In the genomic region with DNA sequence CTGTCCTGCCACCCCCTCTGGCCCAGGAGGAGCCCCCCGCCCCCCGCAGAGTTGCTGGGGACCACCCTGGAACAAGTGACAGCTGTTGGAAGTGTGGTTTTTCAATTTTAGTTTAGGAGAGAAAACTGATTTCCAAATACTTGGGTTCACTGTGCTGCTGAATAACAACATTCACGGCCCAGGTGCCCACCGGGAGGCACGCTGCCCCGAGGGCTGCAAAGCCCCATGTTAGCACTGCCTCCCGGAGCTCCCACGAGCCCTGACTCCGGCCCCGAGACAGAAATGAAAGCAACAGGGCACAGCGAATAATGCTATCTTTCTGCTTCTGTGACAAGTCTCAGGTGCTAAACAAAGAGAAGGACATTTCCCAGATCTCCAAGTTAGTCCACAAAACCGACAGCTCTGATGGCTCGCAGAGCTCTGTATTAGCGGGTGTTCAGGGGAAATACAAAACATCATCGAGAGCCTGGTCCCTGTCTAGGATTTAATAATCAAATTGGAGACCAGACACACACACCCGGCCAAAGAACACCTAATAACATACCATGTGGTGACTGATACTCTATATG, we compare ENCODE assay signal across 18 cellular contexts.
DNase-seq lines count a peak whose midpoint lies in the region; ATAC-seq and TF ChIP-seq lines count a peak whose summit lies in the region.
"Had no signal": no experiment of that assay in that cellular context is flagged by ENCODE, and none has a peak within 500 bp of the region (broad histone marks: within the 10 kb centered on the region; RNA-seq: fewer than 3 reads in every experiment).

No MANE protein-coding gene starts in this region.

- H3K27ac ChIP-seq in cardiac muscle cell = peak overlapping the region; percentile 96
- H3K27ac ChIP-seq in SK-N-SH (ENCODE audit: low read depth in 2 of 2, low read length in 1 of 2) = peak overlapping the region; percentile 24 to 100; a peak in 3 of 4 replicates
- H3K27ac ChIP-seq in stomach smooth muscle (ENCODE audit: low read length) = no peak overlapping the region
- H3K27ac ChIP-seq in osteoblast (ENCODE audit: low read depth, low read length) = no peak overlapping the region
- H3K27ac ChIP-seq: PC-9 had no signal

- peaks cover 6 to 14% of the 10 kb centered on the region in 2 donors for H3K4me1 Mint-ChIP-seq in natural killer cell

- H3K4me3 Mint-ChIP-seq in natural killer cell = no peak overlapping the region

- H3K27ac Mint-ChIP-seq in natural killer cell = no peak overlapping the region
- H3K27ac Mint-ChIP-seq: HFFc6 had no signal

- H3K9me3 ChIP-seq in cardiac muscle cell (ENCODE audit: low read depth) = no peaks in the 10 kb centered on the region
- no peaks in the 10 kb centered on the region for H3K9me3 ChIP-seq in SK-N-SH
- no peaks in the 10 kb centered on the region for H3K9me3 ChIP-seq in stomach smooth muscle (ENCODE audit: control insufficient read depth in 2 of 2, low read length in 2 of 2)
- H3K9me3 ChIP-seq in osteoblast (ENCODE audit: low read depth, low read length) = no peaks in the 10 kb centered on the region
- H3K9me3 ChIP-seq: BLaER1 treated with 17β-estradiol and CSF1 and Interleukin-3, amounts not matched to agents 10 nM and 100 nM had no signal

- peak; percentile 34; the same call in 1 of the 2 replicates for TF ChIP-seq RAD21 in SK-N-SH (IDR thresholded peaks at IDR 0.05; ENCODE audit: low read length)

- H4K20me1 ChIP-seq in SK-N-SH (ENCODE audit: insufficient read depth) (no peaks in the 10 kb centered on the region), osteoblast (ENCODE audit: insufficient read depth, low read length) (no peaks in the 10 kb centered on the region)
- H4K20me1 ChIP-seq: BLaER1 treated with 17β-estradiol and CSF1 and Interleukin-3, amounts not matched to agents 10 nM and 100 nM had no signal

- ATAC-seq in GM18502 (IDR thresholded peaks at IDR 0.05; ENCODE audit: poor library complexity, unreplicated experiment) (no peak), natural killer cell (no peak)

- H3K36me3 Mint-ChIP-seq in natural killer cell = no peaks in the 10 kb centered on the region

- WGBS in SK-N-SH (ENCODE audit: low lambda C conversion rate) = 42% methylated on average over 13 of the region's 16 CpGs

- H3K27me3 Mint-ChIP-seq in natural killer cell (ENCODE audit: low read depth in 2 of 2) = peaks cover 6 to 7% of the 10 kb centered on the region in 2 donors

- TF ChIP-seq CTCF in cardiac muscle cell (IDR thresholded peaks at IDR 0.05; ENCODE audit: low read depth, low read length) (no peak), SK-N-SH (IDR thresholded peaks at IDR 0.05) (no peak), natural killer cell (IDR thresholded peaks at IDR 0.05) (no peak), osteoblast (IDR thresholded peaks at IDR 0.05; ENCODE audit: extremely low read depth, low read depth, low read length) (no peak)

- H3K27me3 ChIP-seq in cardiac muscle cell (no peaks in the 10 kb centered on the region), SK-N-SH (ENCODE audit: insufficient read depth) (no peaks in the 10 kb centered on the region), stomach smooth muscle (ENCODE audit: control insufficient read depth in 1 of 2, insufficient read depth in 2 of 2, low read length in 2 of 2) (no peaks in the 10 kb centered on the region), osteoblast (ENCODE audit: insufficient read depth, low read length) (no peaks in the 10 kb centered on the region)
- H3K27me3 ChIP-seq: BLaER1 treated with 17β-estradiol and CSF1 and Interleukin-3, amounts not matched to agents 10 nM and 100 nM had no signal

- POLR2A ChIA-PET in SK-N-SH (lab: Yijun Ruan, JAX) = interaction anchor here (0.7 to 2.2 kb wide), 8 partner anchors 30 to 453 kb away, joined by 3 to 22 read pairs (median 6); a partner anchor contains a TSS

- H3K4me1 ChIP-seq in cardiac muscle cell (ENCODE audit: low read depth) (peaks cover 38% of the 10 kb centered on the region), SK-N-SH (ENCODE audit: control insufficient read depth in 1 of 2, insufficient read depth in 2 of 2, low read depth in 1 of 2, low read length in 1 of 2) (peaks cover 12 to 73% of the 10 kb centered on the region in 2 experiments; a peak in 3 of 4 replicates), stomach smooth muscle (ENCODE audit: control insufficient read depth, insufficient read depth, low read length) (peaks cover 15% of the 10 kb centered on the region), osteoblast (ENCODE audit: insufficient read depth, low read length) (peaks cover 8% of the 10 kb centered on the region)

- no peaks in the 10 kb centered on the region for H3K9me2 ChIP-seq in SK-N-SH

- DNase-seq in cardiac muscle cell (ENCODE audit: low read depth in 1 of 2, low spot score in 1 of 2) (peak in 1 of 2 donors; percentile 68), cardiac septum (ENCODE audit: low spot score) (no peak), SK-N-SH (peak; percentile 81), islet precursor cell (peak; percentile 70), natural killer cell (no peak), osteoblast (ENCODE audit: insufficient read length, low spot score, missing footprints) (no peak)
- DNase-seq: 8988T, DMS 273 treated with DMSO at 0.1 percent for 48 hours, GF-D8, KG1, NCI-H146, NCI-H2081, NCI-H510A treated with DMSO at 0.1 percent for 48 hours, PC-9 had no signal

- H3K36me3 ChIP-seq in cardiac muscle cell (peaks cover 31% of the 10 kb centered on the region), SK-N-SH (replicated peaks in 1 of 2; ENCODE audit: control insufficient read depth in 1 of 2, insufficient read depth in 2 of 2, low read length in 1 of 2) (peaks cover 0 to 76% of the 10 kb centered on the region in 2 experiments), stomach smooth muscle (ENCODE audit: control insufficient read depth in 2 of 2, insufficient read depth in 2 of 2, low read length in 2 of 2) (no peaks in the 10 kb centered on the region), osteoblast (ENCODE audit: insufficient read depth, low read length) (no peaks in the 10 kb centered on the region)
- H3K36me3 ChIP-seq: BLaER1 treated with 17β-estradiol and CSF1 and Interleukin-3, amounts not matched to agents 10 nM and 100 nM had no signal

- intact Hi-C loops in cardiac septum (cut with DNase I) (no loop called here), natural killer cell (cut with micrococcal nuclease) (no loop called here)

- no peaks in the 10 kb centered on the region for H3K9me3 Mint-ChIP-seq in natural killer cell
- H3K9me3 Mint-ChIP-seq: HFFc6 had no signal

- peak in 1 of 2 experiments; percentile 100; a peak in 2 of 4 replicates for TF ChIP-seq EP300 in SK-N-SH (IDR thresholded peaks at IDR 0.05; ENCODE audit: borderline replicate concordance in 1 of 2, low read depth in 1 of 2, low read length in 1 of 2)

- H3K9ac ChIP-seq in SK-N-SH (no peak overlapping the region), stomach smooth muscle (ENCODE audit: low read length in 2 of 2) (peak overlapping the region in 1 of 2 donors; percentile 37)
- H3K9ac ChIP-seq: BLaER1 treated with 17β-estradiol and CSF1 and Interleukin-3, amounts not matched to agents 10 nM and 100 nM had no signal

- no peaks in the 10 kb centered on the region for H3K79me2 ChIP-seq in SK-N-SH (ENCODE audit: insufficient read depth)
- no peaks in the 10 kb centered on the region for H3K79me2 ChIP-seq in osteoblast (ENCODE audit: insufficient read depth, low read length)

- H3K4me2 ChIP-seq in SK-N-SH (peak overlapping the region; percentile 67; the same call in 1 of the 2 replicates), osteoblast (ENCODE audit: insufficient read depth, low read length) (no peak overlapping the region)
- H3K4me2 ChIP-seq: PC-9 had no signal

- H3F3A ChIP-seq in SK-N-SH (replicated peaks; ENCODE audit: insufficient read depth) = peaks cover 3% of the 10 kb centered on the region

- H3K4me3 ChIP-seq in cardiac muscle cell (no peak overlapping the region), SK-N-SH (ENCODE audit: low read depth in 2 of 2, low read length in 1 of 2) (peak overlapping the region in 1 of 2 experiments; percentile 3; a peak in 1 of 4 replicates), stomach smooth muscle (ENCODE audit: low read length in 2 of 2) (peak overlapping the region; percentile 55 to 62), osteoblast (ENCODE audit: insufficient read depth, low read length) (no peak overlapping the region)
- H3K4me3 ChIP-seq: BLaER1 treated with 17β-estradiol and CSF1 and Interleukin-3, amounts not matched to agents 10 nM and 100 nM; PC-9 had no signal

- peak overlapping the region; percentile 24; the same call in 1 of the 2 replicates for H2AFZ ChIP-seq in SK-N-SH (ENCODE audit: low read depth)
- H2AFZ ChIP-seq in osteoblast (ENCODE audit: low read length) = no peak overlapping the region
- H2AFZ ChIP-seq: PC-9 had no signal

- CTCF ChIA-PET in SK-N-SH (lab: Yijun Ruan, JAX) = interaction anchor here (0.7 to 1.7 kb wide), 8 partner anchors 30 to 453 kb away, joined by 3 to 6 read pairs (median 4); no protein-coding TSS in a partner anchor

TF ChIP-seq in SK-N-SH, 30 proteins besides CTCF, POLR2A, EP300 and RAD21 (continues in another document):
- TF ChIP-seq FOXM1 (IDR thresholded peaks at IDR 0.05; ENCODE audit: low read depth) (no peak), FOSL2 (IDR thresholded peaks at IDR 0.05; ENCODE audit: borderline replicate concordance, low read depth) (no peak), MEF2A (IDR thresholded peaks at IDR 0.05; ENCODE audit: borderline replicate concordance, low read depth) (no peak), TAF1 (IDR thresholded peaks at IDR 0.05; ENCODE audit: borderline replicate concordance, low read depth, low read length) (no peak), POLR2AphosphoS5 (IDR thresholded peaks at IDR 0.05; ENCODE audit: low read depth, low read length) (peak; percentile 69; the same call in 1 of the 2 replicates), MXI1 (IDR thresholded peaks at IDR 0.05; ENCODE audit: low read depth, low read length) (peak; percentile 80), SMC3 (IDR thresholded peaks at IDR 0.05; ENCODE audit: low read depth, low read length) (no peak; the same call in 1 of the 2 replicates), RFX5 (IDR thresholded peaks at IDR 0.05; ENCODE audit: low read length) (no peak)
- TF ChIP-seq, protein P1, sequence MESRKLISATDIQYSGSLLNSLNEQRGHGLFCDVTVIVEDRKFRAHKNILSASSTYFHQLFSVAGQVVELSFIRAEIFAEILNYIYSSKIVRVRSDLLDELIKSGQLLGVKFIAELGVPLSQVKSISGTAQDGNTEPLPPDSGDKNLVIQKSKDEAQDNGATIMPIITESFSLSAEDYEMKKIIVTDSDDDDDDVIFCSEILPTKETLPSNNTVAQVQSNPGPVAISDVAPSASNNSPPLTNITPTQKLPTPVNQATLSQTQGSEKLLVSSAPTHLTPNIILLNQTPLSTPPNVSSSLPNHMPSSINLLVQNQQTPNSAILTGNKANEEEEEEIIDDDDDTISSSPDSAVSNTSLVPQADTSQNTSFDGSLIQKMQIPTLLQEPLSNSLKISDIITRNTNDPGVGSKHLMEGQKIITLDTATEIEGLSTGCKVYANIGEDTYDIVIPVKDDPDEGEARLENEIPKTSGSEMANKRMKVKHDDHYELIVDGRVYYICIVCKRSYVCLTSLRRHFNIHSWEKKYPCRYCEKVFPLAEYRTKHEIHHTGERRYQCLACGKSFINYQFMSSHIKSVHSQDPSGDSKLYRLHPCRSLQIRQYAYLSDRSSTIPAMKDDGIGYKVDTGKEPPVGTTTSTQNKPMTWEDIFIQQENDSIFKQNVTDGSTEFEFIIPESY (IDR thresholded peaks at IDR 0.05; ENCODE audit: borderline replicate concordance, low read depth) = no peak

Comparison
In these comparisons a context has a peak if more than half of its experiments do, and no peak if none do; other contexts are left out.
1. DNase-seq: peak in SK-N-SH (single experiment) and islet precursor cell (single experiment); none in cardiac septum (single experiment), natural killer cell (single experiment) and osteoblast (single experiment).
2. H3K27ac ChIP-seq: peak in cardiac muscle cell (single experiment) and SK-N-SH (2 of 2); none in stomach smooth muscle (single experiment) and osteoblast (single experiment).
3. H3K4me3 ChIP-seq: peak in stomach smooth muscle (2 of 2); none in cardiac muscle cell (single experiment) and osteoblast (single experiment).